ENCODE assay signal across 22 cellular contexts in genomic region chr2:232415736-232416520, GRCh38. TPM values are rescaled to one million over a fixed set of nuclear protein-coding genes. Genes with fewer than 3 reads are reported as not detected.
"Had no signal": no experiment of that assay in that cellular context is flagged by ENCODE, and none has a peak within 500 bp of the region (broad histone marks: within the 10 kb centered on the region; RNA-seq: fewer than 3 reads in every experiment).

No MANE protein-coding gene starts in this region.

- DNase-seq: activated naive CD4-positive, alpha-beta T cell treated with anti-CD3 and anti-CD28 coated beads, Interleukin-2, amount 10 ng/mL, durations not matched to agents 7 days and 5 days; activated T-cell treated with anti-CD3 and anti-CD28 coated beads, Interleukin-2, amount 50 U/mL, for 1 hour; effector CD4-positive, alpha-beta T cell; foreskin melanocyte; left ventricle myocardium inferior; occipital lobe; spleen; stimulated activated CD4-positive, alpha-beta T cell treated with anti-CD3 and anti-CD28 coated beads, Interleukin-4, amount 100 ng/mL, for 24 hours; stimulated activated naive CD4-positive, alpha-beta T cell treated with Interleukin-2 at 50 U/mL for 16 hours; T1000 had no signal

- H3K36me3 Mint-ChIP-seq: activated naive CD4-positive, alpha-beta T cell treated with anti-CD3 and anti-CD28 coated beads, Interleukin-2, amount 10 ng/mL, durations not matched to agents 7 days and 5 days; memory B cell; type B pancreatic cell had no signal

- H3K36me3 ChIP-seq: left ventricle myocardium inferior, spleen, thoracic aorta had no signal

- H3K4me3 ChIP-seq: left ventricle myocardium inferior, spleen, thoracic aorta had no signal

- H3K27ac ChIP-seq: left ventricle myocardium inferior, spleen, thoracic aorta had no signal

- H3K27ac Mint-ChIP-seq: activated naive CD4-positive, alpha-beta T cell treated with anti-CD3 and anti-CD28 coated beads, Interleukin-2, amount 10 ng/mL, durations not matched to agents 7 days and 5 days; activated T-helper 17 cell treated with anti-CD3 and anti-CD28 coated beads, Interleukin-2, amount 50 U/mL, for 72 hours; dendritic cell treated with granulocyte-macrophage colony-stimulating factor and Interleukin-4, amounts not matched to agents 40 ng/mL and 50 ng/mL, for 4 days; memory B cell; T-helper 1 cell treated with Interleukin-12 subunit alpha and Interleukin-12 subunit beta and Interleukin-4 antibody, amounts not matched to agents 30 μg/mL and 1 μg/mL, for 36 hours; type B pancreatic cell; WTC11 had no signal

- H3K4me3 Mint-ChIP-seq: activated naive CD4-positive, alpha-beta T cell treated with anti-CD3 and anti-CD28 coated beads, Interleukin-2, amount 10 ng/mL, durations not matched to agents 7 days and 5 days; activated T-helper 17 cell treated with anti-CD3 and anti-CD28 coated beads, Interleukin-2, amount 50 U/mL, for 72 hours; dendritic cell treated with granulocyte-macrophage colony-stimulating factor and Interleukin-4, amounts not matched to agents 40 ng/mL and 50 ng/mL, for 4 days; memory B cell; T-helper 1 cell treated with Interleukin-12 subunit alpha and Interleukin-12 subunit beta and Interleukin-4 antibody, amounts not matched to agents 30 μg/mL and 1 μg/mL, for 36 hours; type B pancreatic cell; WTC11 had no signal

- ATAC-seq: activated T-helper 17 cell treated with anti-CD3 and anti-CD28 coated beads, Interleukin-2, amount 50 U/mL, for 72 hours; esophagus mucosa; WTC11 had no signal

- H3K9me3 ChIP-seq: left ventricle myocardium inferior, spleen, thoracic aorta had no signal

- H3K9me3 Mint-ChIP-seq: activated naive CD4-positive, alpha-beta T cell treated with anti-CD3 and anti-CD28 coated beads, Interleukin-2, amount 10 ng/mL, durations not matched to agents 7 days and 5 days; activated T-helper 17 cell treated with anti-CD3 and anti-CD28 coated beads, Interleukin-2, amount 50 U/mL, for 72 hours; dendritic cell treated with granulocyte-macrophage colony-stimulating factor and Interleukin-4, amounts not matched to agents 40 ng/mL and 50 ng/mL, for 4 days; memory B cell; T-helper 1 cell treated with Interleukin-12 subunit alpha and Interleukin-12 subunit beta and Interleukin-4 antibody, amounts not matched to agents 30 μg/mL and 1 μg/mL, for 36 hours; type B pancreatic cell; WTC11 had no signal

RNA-seq across cellular contexts. Expression of gene ALPG, which starts 9.3 kb away (rescaled TPM):
- total RNA-seq: activated T-helper 17 cell treated with anti-CD3 and anti-CD28 coated beads, Interleukin-2, amount 50 U/mL, for 72 hours; esophagus mucosa; kidney epithelial cell; left ventricle myocardium inferior; mononuclear cell; occipital lobe; renal cortical epithelial cell; spleen; thoracic aorta had no signal
- polyA plus RNA-seq: neural cell, spleen had no signal

RNA-seq across cellular contexts. Expression of gene ALPP, which starts 37.4 kb away (rescaled TPM):
- total RNA-seq: esophagus mucosa, kidney epithelial cell, left ventricle myocardium inferior, mononuclear cell, occipital lobe, renal cortical epithelial cell, spleen, thoracic aorta had no signal
- polyA plus RNA-seq: neural cell, spleen had no signal

RNA-seq across cellular contexts. Expression of gene ALPI, which starts 40.0 kb away (rescaled TPM):
- total RNA-seq: activated T-helper 17 cell treated with anti-CD3 and anti-CD28 coated beads, Interleukin-2, amount 50 U/mL, for 72 hours; esophagus mucosa; kidney epithelial cell; left ventricle myocardium inferior; mononuclear cell; occipital lobe; renal cortical epithelial cell; spleen; thoracic aorta; WTC11 had no signal
- polyA plus RNA-seq: neural cell, spleen had no signal
